ENCODE assay signal across 1 cellular context in the genomic region with DNA sequence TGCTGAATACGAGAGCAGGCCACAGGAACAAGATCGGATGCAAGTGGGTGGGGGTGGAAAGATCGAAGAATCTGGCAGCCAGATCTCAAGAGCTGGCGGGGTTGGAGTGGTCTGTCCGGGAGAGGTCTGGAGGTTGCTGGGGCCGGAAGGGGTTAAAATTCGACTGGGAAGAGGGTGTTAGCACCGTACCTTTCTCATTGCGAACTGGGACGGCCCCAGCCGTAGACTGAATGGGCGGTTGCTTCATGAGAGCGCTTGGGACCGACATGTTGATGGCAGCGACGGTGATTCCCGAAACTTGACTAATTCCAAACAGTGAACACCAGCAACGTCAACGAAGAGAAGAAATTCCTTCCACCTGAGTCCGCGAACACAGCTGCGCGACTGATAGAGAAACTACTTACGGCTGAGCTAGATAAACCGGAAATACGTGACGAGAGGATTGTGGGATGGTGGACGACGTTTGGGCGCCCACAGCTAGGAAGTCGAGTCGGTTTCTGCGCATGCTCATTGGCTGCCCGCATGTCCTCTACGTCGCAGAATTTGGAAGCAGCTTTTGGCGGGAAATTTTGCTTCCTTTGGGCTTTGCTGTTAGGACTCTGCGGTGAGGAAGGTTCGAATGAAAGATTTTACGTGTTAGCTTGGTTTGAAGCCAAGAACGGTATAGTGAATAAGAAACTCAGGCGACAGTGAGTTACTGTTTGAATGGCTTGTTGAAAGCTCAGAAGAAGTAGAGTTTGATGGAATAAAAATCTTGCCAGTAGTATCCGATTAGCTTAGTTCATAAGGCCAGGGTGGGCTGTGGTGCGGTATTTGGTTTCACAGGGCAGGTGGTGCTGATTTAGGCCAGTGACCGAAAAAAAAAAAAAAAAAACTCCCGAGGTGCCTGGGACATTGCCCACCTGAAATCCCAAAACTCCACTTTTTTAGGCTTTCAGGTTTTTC.
A peak's percentile ranks its signal among the peaks of the same experiment; 100 is the strongest.
TF ChIP-seq lines count a peak whose summit lies in the region.

Gene MFAP1, minus strand, starts transcription at position 389 of the 945 bp plus-strand sequence. Its CDS starts 121 bp downstream, at position 268.

TF ChIP-seq in HepG2, 621 proteins besides CTCF, POLR2A, EP300 and RAD21 (continued from another document and continues in another):
- TF ChIP-seq ZNF646 (CRISPR knock-in tag; IDR thresholded peaks at IDR 0.05) (no peak), TSC22D2 (CRISPR knock-in tag; IDR thresholded peaks at IDR 0.05; ENCODE audit: borderline replicate concordance) (no peak; the same call in 1 of the 2 replicates), GFI1 (CRISPR knock-in tag; IDR thresholded peaks at IDR 0.05; ENCODE audit: borderline replicate concordance) (no peak), SNAPC2 (CRISPR knock-in tag; IDR thresholded peaks at IDR 0.05) (no peak), ZNF350 (CRISPR knock-in tag; IDR thresholded peaks at IDR 0.05; ENCODE audit: borderline replicate concordance, low read depth) (peak; percentile 81), SMC3 (IDR thresholded peaks at IDR 0.05; ENCODE audit: low read length) (no peak), EZH2 (conservative IDR thresholded peaks at IDR 0.05; ENCODE audit: low read depth, low read length) (no peak), ZKSCAN8 (CRISPR knock-in tag; IDR thresholded peaks at IDR 0.05; ENCODE audit: borderline replicate concordance) (no peak; the same call in 1 of the 2 replicates), YEATS4 (CRISPR knock-in tag; IDR thresholded peaks at IDR 0.05; ENCODE audit: borderline replicate concordance) (peak; percentile 67), ZNF552 (CRISPR knock-in tag; IDR thresholded peaks at IDR 0.05; ENCODE audit: borderline replicate concordance) (peak; percentile 67; the same call in 1 of the 2 replicates), ZMYM4 (CRISPR knock-in tag; IDR thresholded peaks at IDR 0.05) (peak; percentile 71; the same call in 1 of the 2 replicates), JDP2 (CRISPR knock-in tag; IDR thresholded peaks at IDR 0.05; ENCODE audit: borderline replicate concordance) (no peak), KAT2B (IDR thresholded peaks at IDR 0.05; ENCODE audit: borderline replicate concordance, low read depth, low read length) (no peak), CBFB (CRISPR knock-in tag; IDR thresholded peaks at IDR 0.05) (no peak), ZNF496 (CRISPR knock-in tag; IDR thresholded peaks at IDR 0.05; ENCODE audit: insufficient replicate concordance) (no peak), SMARCE1 (IDR thresholded peaks at IDR 0.05; ENCODE audit: borderline replicate concordance) (no peak), ZNF574 (CRISPR knock-in tag; IDR thresholded peaks at IDR 0.05) (peak; percentile 100), MTF1 (CRISPR knock-in tag; IDR thresholded peaks at IDR 0.05) (no peak), POLR2AphosphoS2 (IDR thresholded peaks at IDR 0.05; ENCODE audit: low read depth, low read length) (no peak), ZSCAN21 (CRISPR knock-in tag; IDR thresholded peaks at IDR 0.05; ENCODE audit: borderline replicate concordance) (peak; percentile 49; the same call in 1 of the 2 replicates), ZMYM2 (CRISPR knock-in tag; IDR thresholded peaks at IDR 0.05) (no peak), GPN1 (CRISPR knock-in tag; IDR thresholded peaks at IDR 0.05; ENCODE audit: borderline replicate concordance) (no peak), CHCHD3 (CRISPR knock-in tag; IDR thresholded peaks at IDR 0.05) (no peak), PAF1 (CRISPR knock-in tag; IDR thresholded peaks at IDR 0.05) (no peak)
- TF ChIP-seq, protein P1, sequence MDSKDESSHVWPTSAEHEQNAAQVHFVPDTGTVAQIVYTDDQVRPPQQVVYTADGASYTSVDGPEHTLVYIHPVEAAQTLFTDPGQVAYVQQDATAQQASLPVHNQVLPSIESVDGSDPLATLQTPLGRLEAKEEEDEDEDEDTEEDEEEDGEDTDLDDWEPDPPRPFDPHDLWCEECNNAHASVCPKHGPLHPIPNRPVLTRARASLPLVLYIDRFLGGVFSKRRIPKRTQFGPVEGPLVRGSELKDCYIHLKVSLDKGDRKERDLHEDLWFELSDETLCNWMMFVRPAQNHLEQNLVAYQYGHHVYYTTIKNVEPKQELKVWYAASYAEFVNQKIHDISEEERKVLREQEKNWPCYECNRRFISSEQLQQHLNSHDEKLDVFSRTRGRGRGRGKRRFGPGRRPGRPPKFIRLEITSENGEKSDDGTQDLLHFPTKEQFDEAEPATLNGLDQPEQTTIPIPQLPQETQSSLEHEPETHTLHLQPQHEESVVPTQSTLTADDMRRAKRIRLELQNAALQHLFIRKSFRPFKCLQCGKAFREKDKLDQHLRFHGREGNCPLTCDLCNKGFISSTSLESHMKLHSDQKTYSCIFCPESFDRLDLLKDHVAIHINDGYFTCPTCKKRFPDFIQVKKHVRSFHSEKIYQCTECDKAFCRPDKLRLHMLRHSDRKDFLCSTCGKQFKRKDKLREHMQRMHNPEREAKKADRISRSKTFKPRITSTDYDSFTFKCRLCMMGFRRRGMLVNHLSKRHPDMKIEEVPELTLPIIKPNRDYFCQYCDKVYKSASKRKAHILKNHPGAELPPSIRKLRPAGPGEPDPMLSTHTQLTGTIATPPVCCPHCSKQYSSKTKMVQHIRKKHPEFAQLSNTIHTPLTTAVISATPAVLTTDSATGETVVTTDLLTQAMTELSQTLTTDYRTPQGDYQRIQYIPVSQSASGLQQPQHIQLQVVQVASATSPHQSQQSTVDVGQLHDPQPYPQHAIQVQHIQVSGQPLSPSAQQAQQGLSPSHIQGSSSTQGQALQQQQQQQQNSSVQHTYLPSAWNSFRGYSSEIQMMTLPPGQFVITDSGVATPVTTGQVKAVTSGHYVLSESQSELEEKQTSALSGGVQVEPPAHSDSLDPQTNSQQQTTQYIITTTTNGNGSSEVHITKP (CRISPR knock-in tag; IDR thresholded peaks at IDR 0.05; ENCODE audit: low read depth) = 0 out of 2 replicates have a peak, but pooled peaks have one; percentile 20
- TF ChIP-seq, protein P2, sequence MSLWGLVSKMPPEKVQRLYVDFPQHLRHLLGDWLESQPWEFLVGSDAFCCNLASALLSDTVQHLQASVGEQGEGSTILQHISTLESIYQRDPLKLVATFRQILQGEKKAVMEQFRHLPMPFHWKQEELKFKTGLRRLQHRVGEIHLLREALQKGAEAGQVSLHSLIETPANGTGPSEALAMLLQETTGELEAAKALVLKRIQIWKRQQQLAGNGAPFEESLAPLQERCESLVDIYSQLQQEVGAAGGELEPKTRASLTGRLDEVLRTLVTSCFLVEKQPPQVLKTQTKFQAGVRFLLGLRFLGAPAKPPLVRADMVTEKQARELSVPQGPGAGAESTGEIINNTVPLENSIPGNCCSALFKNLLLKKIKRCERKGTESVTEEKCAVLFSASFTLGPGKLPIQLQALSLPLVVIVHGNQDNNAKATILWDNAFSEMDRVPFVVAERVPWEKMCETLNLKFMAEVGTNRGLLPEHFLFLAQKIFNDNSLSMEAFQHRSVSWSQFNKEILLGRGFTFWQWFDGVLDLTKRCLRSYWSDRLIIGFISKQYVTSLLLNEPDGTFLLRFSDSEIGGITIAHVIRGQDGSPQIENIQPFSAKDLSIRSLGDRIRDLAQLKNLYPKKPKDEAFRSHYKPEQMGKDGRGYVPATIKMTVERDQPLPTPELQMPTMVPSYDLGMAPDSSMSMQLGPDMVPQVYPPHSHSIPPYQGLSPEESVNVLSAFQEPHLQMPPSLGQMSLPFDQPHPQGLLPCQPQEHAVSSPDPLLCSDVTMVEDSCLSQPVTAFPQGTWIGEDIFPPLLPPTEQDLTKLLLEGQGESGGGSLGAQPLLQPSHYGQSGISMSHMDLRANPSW (CRISPR knock-in tag; IDR thresholded peaks at IDR 0.05; ENCODE audit: borderline replicate concordance) = no peak
- TF ChIP-seq, protein P3, sequence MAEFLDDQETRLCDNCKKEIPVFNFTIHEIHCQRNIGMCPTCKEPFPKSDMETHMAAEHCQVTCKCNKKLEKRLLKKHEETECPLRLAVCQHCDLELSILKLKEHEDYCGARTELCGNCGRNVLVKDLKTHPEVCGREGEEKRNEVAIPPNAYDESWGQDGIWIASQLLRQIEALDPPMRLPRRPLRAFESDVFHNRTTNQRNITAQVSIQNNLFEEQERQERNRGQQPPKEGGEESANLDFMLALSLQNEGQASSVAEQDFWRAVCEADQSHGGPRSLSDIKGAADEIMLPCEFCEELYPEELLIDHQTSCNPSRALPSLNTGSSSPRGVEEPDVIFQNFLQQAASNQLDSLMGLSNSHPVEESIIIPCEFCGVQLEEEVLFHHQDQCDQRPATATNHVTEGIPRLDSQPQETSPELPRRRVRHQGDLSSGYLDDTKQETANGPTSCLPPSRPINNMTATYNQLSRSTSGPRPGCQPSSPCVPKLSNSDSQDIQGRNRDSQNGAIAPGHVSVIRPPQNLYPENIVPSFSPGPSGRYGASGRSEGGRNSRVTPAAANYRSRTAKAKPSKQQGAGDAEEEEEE (CRISPR knock-in tag; IDR thresholded peaks at IDR 0.05; ENCODE audit: borderline replicate concordance) = no peak; the same call in 1 of the 2 replicates
- TF ChIP-seq, protein P4, sequence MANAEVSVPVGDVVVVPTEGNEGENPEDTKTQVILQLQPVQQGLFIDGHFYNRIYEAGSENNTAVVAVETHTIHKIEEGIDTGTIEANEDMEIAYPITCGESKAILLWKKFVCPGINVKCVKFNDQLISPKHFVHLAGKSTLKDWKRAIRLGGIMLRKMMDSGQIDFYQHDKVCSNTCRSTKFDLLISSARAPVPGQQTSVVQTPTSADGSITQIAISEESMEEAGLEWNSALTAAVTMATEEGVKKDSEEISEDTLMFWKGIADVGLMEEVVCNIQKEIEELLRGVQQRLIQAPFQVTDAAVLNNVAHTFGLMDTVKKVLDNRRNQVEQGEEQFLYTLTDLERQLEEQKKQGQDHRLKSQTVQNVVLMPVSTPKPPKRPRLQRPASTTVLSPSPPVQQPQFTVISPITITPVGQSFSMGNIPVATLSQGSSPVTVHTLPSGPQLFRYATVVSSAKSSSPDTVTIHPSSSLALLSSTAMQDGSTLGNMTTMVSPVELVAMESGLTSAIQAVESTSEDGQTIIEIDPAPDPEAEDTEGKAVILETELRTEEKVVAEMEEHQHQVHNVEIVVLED (CRISPR knock-in tag; IDR thresholded peaks at IDR 0.05; ENCODE audit: borderline replicate concordance) = peak; percentile 90
- TF ChIP-seq, protein P5, sequence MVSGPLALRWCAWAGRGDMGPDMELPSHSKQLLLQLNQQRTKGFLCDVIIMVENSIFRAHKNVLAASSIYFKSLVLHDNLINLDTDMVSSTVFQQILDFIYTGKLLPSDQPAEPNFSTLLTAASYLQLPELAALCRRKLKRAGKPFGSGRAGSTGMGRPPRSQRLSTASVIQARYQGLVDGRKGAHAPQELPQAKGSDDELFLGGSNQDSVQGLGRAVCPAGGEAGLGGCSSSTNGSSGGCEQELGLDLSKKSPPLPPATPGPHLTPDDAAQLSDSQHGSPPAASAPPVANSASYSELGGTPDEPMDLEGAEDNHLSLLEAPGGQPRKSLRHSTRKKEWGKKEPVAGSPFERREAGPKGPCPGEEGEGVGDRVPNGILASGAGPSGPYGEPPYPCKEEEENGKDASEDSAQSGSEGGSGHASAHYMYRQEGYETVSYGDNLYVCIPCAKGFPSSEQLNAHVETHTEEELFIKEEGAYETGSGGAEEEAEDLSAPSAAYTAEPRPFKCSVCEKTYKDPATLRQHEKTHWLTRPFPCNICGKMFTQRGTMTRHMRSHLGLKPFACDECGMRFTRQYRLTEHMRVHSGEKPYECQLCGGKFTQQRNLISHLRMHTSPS (CRISPR knock-in tag; IDR thresholded peaks at IDR 0.05; ENCODE audit: low read depth) = no peak
